ENCODE assay signal across 17 cellular contexts in the genomic region with DNA sequence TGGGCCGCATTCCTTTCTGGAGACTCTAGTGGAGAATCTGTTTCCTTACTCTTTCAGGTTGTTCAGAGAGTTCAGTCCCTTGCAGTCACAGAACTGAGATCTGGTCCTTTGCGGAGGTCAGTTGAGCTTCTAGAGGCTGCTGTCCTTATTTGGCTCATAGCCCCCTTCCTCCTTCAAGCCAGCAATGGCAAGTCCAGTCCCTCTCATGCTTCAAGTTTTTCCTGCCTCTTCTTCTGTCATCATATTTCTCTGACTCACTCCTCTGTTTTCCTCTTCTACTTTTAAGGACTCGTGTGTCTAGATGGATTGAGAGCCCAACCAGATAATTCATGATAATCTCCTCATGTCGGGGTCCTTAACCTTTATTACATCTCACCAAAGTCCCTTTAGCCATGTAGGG.
DNase-seq lines count a peak whose midpoint lies in the region; TF ChIP-seq lines count a peak whose summit lies in the region.
"Had no signal": no experiment of that assay in that cellular context is flagged by ENCODE, and none has a peak within 500 bp of the region (broad histone marks: within the 10 kb centered on the region; RNA-seq: fewer than 3 reads in every experiment).

No MANE protein-coding gene starts in this region.

- peaks cover 7% of the 10 kb centered on the region for H3K4me1 ChIP-seq in smooth muscle cell (ENCODE audit: low read depth)

- H3K36me3 ChIP-seq in smooth muscle cell (ENCODE audit: low read depth): no peaks in the 10 kb centered on the region
- H3K36me3 ChIP-seq: MG63 had no signal

- H3K4me2 ChIP-seq in smooth muscle cell: peak overlapping the region; percentile 51
- H3K4me2 ChIP-seq: A549 had no signal

- no peak overlapping the region for H2AFZ ChIP-seq in smooth muscle cell (ENCODE audit: low read depth)
- H2AFZ ChIP-seq: GM23248 had no signal

- no peak overlapping the region for H3K4me3 ChIP-seq in fibroblast of pulmonary artery (replicated peaks; ENCODE audit: low read depth, low read length)
- H3K4me3 ChIP-seq in smooth muscle cell: no peak overlapping the region
- H3K4me3 ChIP-seq: A549, GM23248, MG63 had no signal

- peaks cover 3% of the 10 kb centered on the region for H3K27me3 Mint-ChIP-seq in activated T-helper 1 cell treated with anti-CD3 and anti-CD28 coated beads, Interleukin-12 subunit alpha, Interleukin-12 subunit beta, Interleukin-2, Interleukin-4 antibody, amounts not matched to agents 30 ng/mL and 10 ng/mL and 1 ng/mL, durations not matched to agents 14 hours and 24 hours and 36 hours (ENCODE audit: insufficient read depth)

- H3K36me3 Mint-ChIP-seq in activated T-helper 1 cell treated with anti-CD3 and anti-CD28 coated beads, Interleukin-12 subunit alpha, Interleukin-12 subunit beta, Interleukin-2, Interleukin-4 antibody, amounts not matched to agents 30 ng/mL and 10 ng/mL and 1 ng/mL, durations not matched to agents 14 hours and 24 hours and 36 hours (ENCODE audit: low read depth): peaks cover 4% of the 10 kb centered on the region

- peaks cover 16% of the 10 kb centered on the region for H3K4me1 Mint-ChIP-seq in activated T-helper 1 cell treated with anti-CD3 and anti-CD28 coated beads, Interleukin-12 subunit alpha, Interleukin-12 subunit beta, Interleukin-2, Interleukin-4 antibody, amounts not matched to agents 30 ng/mL and 10 ng/mL and 1 ng/mL, durations not matched to agents 14 hours and 24 hours and 36 hours (ENCODE audit: low read depth)

- H3K9me3 ChIP-seq in smooth muscle cell (replicated peaks; ENCODE audit: low read depth): no peaks in the 10 kb centered on the region
- H3K9me3 ChIP-seq: A549, MG63 had no signal

- no peaks in the 10 kb centered on the region for H3K9me3 Mint-ChIP-seq in activated T-helper 1 cell treated with anti-CD3 and anti-CD28 coated beads, Interleukin-12 subunit alpha, Interleukin-12 subunit beta, Interleukin-2, Interleukin-4 antibody, amounts not matched to agents 30 ng/mL and 10 ng/mL and 1 ng/mL, durations not matched to agents 14 hours and 24 hours and 36 hours

- H3K79me2 ChIP-seq in smooth muscle cell (ENCODE audit: low read depth): no peaks in the 10 kb centered on the region

- H3K27ac ChIP-seq in smooth muscle cell (ENCODE audit: low read depth): peak overlapping the region; percentile 34
- H3K27ac ChIP-seq: C4-2B, GM23248 had no signal

- H3K27me3 ChIP-seq in smooth muscle cell (ENCODE audit: low read depth): no peaks in the 10 kb centered on the region
- H3K27me3 ChIP-seq: MG63 had no signal

- intact Hi-C loops in activated T-helper 1 cell treated with anti-CD3 and anti-CD28 coated beads, Interleukin-12 subunit alpha, Interleukin-12 subunit beta, Interleukin-2, Interleukin-4 antibody, amounts not matched to agents 30 ng/mL and 10 ng/mL and 1 ng/mL, durations not matched to agents 14 hours and 24 hours and 36 hours (cut with micrococcal nuclease): no loop called here

- no peak overlapping the region for H3K4me3 Mint-ChIP-seq in activated T-helper 1 cell treated with anti-CD3 and anti-CD28 coated beads, Interleukin-12 subunit alpha, Interleukin-12 subunit beta, Interleukin-2, Interleukin-4 antibody, amounts not matched to agents 30 ng/mL and 10 ng/mL and 1 ng/mL, durations not matched to agents 14 hours and 24 hours and 36 hours

- no peaks in the 10 kb centered on the region for H4K20me1 ChIP-seq in smooth muscle cell (ENCODE audit: low read depth)

- DNase-seq in HT1080 (ENCODE audit: low read depth): peak; percentile 35
- peak; percentile 39 for DNase-seq in amniotic epithelial cell (ENCODE audit: low read depth)
- peak; percentile 16 for DNase-seq in fibroblast of pulmonary artery (ENCODE audit: low read depth)
- DNase-seq in smooth muscle cell (lab: John Stamatoyannopoulos, UW; ENCODE audit: unreplicated experiment): no peak
- no peak for DNase-seq in activated T-helper 1 cell treated with anti-CD3 and anti-CD28 coated beads, Interleukin-12 subunit alpha, Interleukin-12 subunit beta, Interleukin-2, Interleukin-4 antibody, amounts not matched to agents 30 ng/mL and 10 ng/mL and 1 ng/mL, durations not matched to agents 14 hours and 24 hours and 36 hours (ENCODE audit: low spot score)
- no peak for DNase-seq in NCI-H1417 (lab: John Stamatoyannopoulos, UW)
- no peak for DNase-seq in activated CD4-positive, alpha-beta T cell treated with anti-CD3 and anti-CD28 coated beads for 4 hours
- DNase-seq: DMS 273 treated with DMSO at 0.1 percent for 48 hours, GF-D8, GM23248, MG63, NCI-H1092, NCI-H1694, NCI-H510A treated with DMSO at 0.1 percent for 48 hours, RPMI8226 had no signal

- no peak overlapping the region for H3K9ac ChIP-seq in smooth muscle cell (ENCODE audit: low read depth)
- H3K9ac ChIP-seq: GM23248 had no signal

- H3F3A ChIP-seq in smooth muscle cell (ENCODE audit: low read depth): no peaks in the 10 kb centered on the region

- TF ChIP-seq CTCF in fibroblast of pulmonary artery (IDR thresholded peaks at IDR 0.05; ENCODE audit: low read length, missing control alignments): no peak
- TF ChIP-seq CTCF in smooth muscle cell (IDR thresholded peaks at IDR 0.05; ENCODE audit: borderline replicate concordance, insufficient read depth, poor library complexity, severe bottlenecking): no peak

- no peak overlapping the region for H3K27ac Mint-ChIP-seq in activated T-helper 1 cell treated with anti-CD3 and anti-CD28 coated beads, Interleukin-12 subunit alpha, Interleukin-12 subunit beta, Interleukin-2, Interleukin-4 antibody, amounts not matched to agents 30 ng/mL and 10 ng/mL and 1 ng/mL, durations not matched to agents 14 hours and 24 hours and 36 hours

- 49% methylated on average over 4 of the region's 4 CpGs for WGBS in smooth muscle cell (ENCODE audit: low lambda C conversion rate)

Comparison
In these comparisons a context has a peak if more than half of its experiments do, and no peak if none do; other contexts are left out.
1. DNase-seq: peak in HT1080 (single experiment), amniotic epithelial cell (single experiment) and fibroblast of pulmonary artery (single experiment); none in smooth muscle cell (single experiment), activated T-helper 1 cell treated with anti-CD3 and anti-CD28 coated beads, Interleukin-12 subunit alpha, Interleukin-12 subunit beta, Interleukin-2, Interleukin-4 antibody, amounts not matched to agents 30 ng/mL and 10 ng/mL and 1 ng/mL, durations not matched to agents 14 hours and 24 hours and 36 hours (single experiment), NCI-H1417 (0 of 3) and activated CD4-positive, alpha-beta T cell treated with anti-CD3 and anti-CD28 coated beads for 4 hours (0 of 2).